In genomic region chr2:185291035-185291647, GRCh38 we compare ENCODE assay signal across 7 cellular contexts.
DNase-seq lines count a peak whose midpoint lies in the region; ATAC-seq, FAIRE-seq and TF ChIP-seq lines count a peak whose summit lies in the region.

No MANE protein-coding gene starts in this region.

- FAIRE-seq in pancreas (lab: Jason Lieb, UNC) = no peak

- H3K27me3 ChIP-seq in pancreas = no peaks in the 10 kb centered on the region

- POLR2A ChIA-PET in GM10248 (lab: Yijun Ruan, JAX) = no interaction called here

- no peak overlapping the region for H3K27ac ChIP-seq in epithelial cell of prostate
- H3K27ac ChIP-seq in pancreas = no peak overlapping the region

- ATAC-seq in GM19468 (IDR thresholded peaks at IDR 0.05; ENCODE audit: extremely low read depth, unreplicated experiment) (peak; percentile 75), HG03378 (IDR thresholded peaks at IDR 0.05; ENCODE audit: unreplicated experiment) (peak; percentile 97), pancreas (peak; percentile 70 to 97 (median 95))

- TF ChIP-seq CTCF in GM10248 (IDR thresholded peaks at IDR 0.05; ENCODE audit: control extremely low read depth, extremely low read depth, low read depth, missing control alignments) (peak; percentile 53), pancreas (IDR thresholded peaks at IDR 0.05) (peak in 3 of 4 donors; percentile 55 to 66 (median 56))

- intact Hi-C loops in pancreas (cut with DNase I) = no loop called here

- CTCF ChIA-PET in GM10248 (lab: Yijun Ruan, JAX) = interaction anchor here (0.6 to 4.4 kb wide), 14 partner anchors 9 to 448 kb away, joined by 3 to 27 read pairs (median 5); partner anchors contain the start of gene FSIP2

- no peaks in the 10 kb centered on the region for H3K4me1 ChIP-seq in pancreas

- no peaks in the 10 kb centered on the region for H3K36me3 ChIP-seq in pancreas

- peak; percentile 6 for DNase-seq in GM10248 (ENCODE audit: extremely low spot score)
- DNase-seq in RPMI8226 = peak; percentile 43
- peak; percentile 18 for DNase-seq in epithelial cell of prostate (ENCODE audit: low read depth, low spot score)
- peak; percentile 40 to 73 (median 60) for DNase-seq in pancreas
- no peak for DNase-seq in NCI-H2227 (lab: John Stamatoyannopoulos, UW; ENCODE audit: unreplicated experiment)

- WGBS in pancreas, 2 donors = 44 to 49% methylated on average over 7 of the region's 7 CpGs

- H3K9me3 ChIP-seq in pancreas = no peaks in the 10 kb centered on the region

- H3K4me3 ChIP-seq in pancreas = no peak overlapping the region
